24 cellular contexts compared by ENCODE assay signal in the genomic region with DNA sequence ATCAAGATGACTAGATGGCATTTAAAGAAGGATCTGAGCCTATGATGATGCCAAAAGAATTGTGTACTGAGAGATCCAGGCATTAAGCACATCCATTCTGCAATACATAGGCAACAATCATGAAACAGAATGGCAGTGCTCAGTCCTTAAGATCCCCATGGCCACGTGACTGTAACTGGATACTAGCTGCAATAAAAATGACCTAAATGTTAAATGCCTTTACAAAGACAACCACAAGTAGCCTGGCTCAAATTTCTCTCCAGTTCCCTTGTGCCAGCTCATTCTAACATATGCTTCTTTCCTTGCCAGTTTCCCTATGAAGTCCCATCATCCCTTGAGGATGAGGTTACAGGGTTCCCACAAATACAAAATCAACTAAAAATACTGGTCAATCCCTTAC.
DNase-seq lines count a peak whose midpoint lies in the region; ATAC-seq and TF ChIP-seq lines count a peak whose summit lies in the region.
"Had no signal": no experiment of that assay in that cellular context is flagged by ENCODE, and none has a peak within 500 bp of the region (broad histone marks: within the 10 kb centered on the region; RNA-seq: fewer than 3 reads in every experiment).

No MANE protein-coding gene starts in this region.

- POLR2A ChIA-PET in HEK293T (lab: Yijun Ruan, JAX) = no interaction called here

- H3K4me1 ChIP-seq in RWPE2 (ENCODE audit: insufficient read depth, poor library complexity, severe bottlenecking) = no peaks in the 10 kb centered on the region
- H3K4me1 ChIP-seq: body of pancreas, lower lobe of right lung, right lobe of liver had no signal

- H3K36me3 ChIP-seq in RWPE2 (ENCODE audit: low read depth) = no peaks in the 10 kb centered on the region
- H3K36me3 ChIP-seq: lower lobe of right lung, right lobe of liver had no signal

- no peak overlapping the region for H3K27ac ChIP-seq in RWPE2 (ENCODE audit: poor library complexity, severe bottlenecking)
- H3K27ac ChIP-seq: body of pancreas, lower lobe of right lung, right lobe of liver had no signal

- no peaks in the 10 kb centered on the region for H3K27me3 ChIP-seq in RWPE2 (ENCODE audit: insufficient read depth, poor library complexity, severe bottlenecking)
- H3K27me3 ChIP-seq: body of pancreas, right lobe of liver had no signal

- CTCF ChIA-PET in HEK293T (lab: Yijun Ruan, JAX) = no interaction called here

- H3K4me3 ChIP-seq in RWPE2 (ENCODE audit: severe bottlenecking) = no peak overlapping the region
- H3K4me3 ChIP-seq in fibroblast of mammary gland (ENCODE audit: control insufficient read depth, low read depth, low read length) = no peak overlapping the region
- H3K4me3 ChIP-seq in skeletal muscle cell (ENCODE audit: low read depth, low read length) = no peak overlapping the region
- H3K4me3 ChIP-seq: body of pancreas, lower lobe of right lung, right lobe of liver had no signal

- no peaks in the 10 kb centered on the region for H3K36me3 Mint-ChIP-seq in activated T-helper 2 cell treated with anti-CD3 and anti-CD28 coated beads, Interferon-gamma antibody, Interleukin-2, Interleukin-4, amounts not matched to agents 10 μg/mL and 5 μg/mL and 100 μg/mL, durations not matched to agents 14 hours and 24 hours and 36 hours (ENCODE audit: low read depth)

- H3K9me3 ChIP-seq in RWPE2 (ENCODE audit: severe bottlenecking) = no peaks in the 10 kb centered on the region
- H3K9me3 ChIP-seq: body of pancreas, lower lobe of right lung, right lobe of liver had no signal

- no peaks in the 10 kb centered on the region for H3K27me3 Mint-ChIP-seq in activated T-helper 2 cell treated with anti-CD3 and anti-CD28 coated beads, Interferon-gamma antibody, Interleukin-2, Interleukin-4, amounts not matched to agents 10 μg/mL and 5 μg/mL and 100 μg/mL, durations not matched to agents 14 hours and 24 hours and 36 hours (ENCODE audit: low read depth)

- no peaks in the 10 kb centered on the region for H3K9me3 Mint-ChIP-seq in activated T-helper 2 cell treated with anti-CD3 and anti-CD28 coated beads, Interferon-gamma antibody, Interleukin-2, Interleukin-4, amounts not matched to agents 10 μg/mL and 5 μg/mL and 100 μg/mL, durations not matched to agents 14 hours and 24 hours and 36 hours
- H3K9me3 Mint-ChIP-seq: activated CD4-positive, alpha-beta memory T cell treated with anti-CD3 and anti-CD28 coated beads, Interleukin-2, amount 10 ng/mL, durations not matched to agents 7 days and 5 days; neural crest cell had no signal

- intact Hi-C loops in activated T-helper 2 cell treated with anti-CD3 and anti-CD28 coated beads, Interferon-gamma antibody, Interleukin-2, Interleukin-4, amounts not matched to agents 10 μg/mL and 5 μg/mL and 100 μg/mL, durations not matched to agents 14 hours and 24 hours and 36 hours (cut with micrococcal nuclease) = no loop called here

- DNase-seq in HEK293T (ENCODE audit: extremely low spot score) = peak; percentile 7
- DNase-seq in RWPE2 (ENCODE audit: low spot score) = no peak
- DNase-seq in fibroblast of mammary gland (ENCODE audit: low read depth) = peak; percentile 77
- DNase-seq in skeletal muscle cell (ENCODE audit: low read depth) = peak; percentile 51
- DNase-seq in AG08395 (ENCODE audit: low spot score) = no peak
- DNase-seq in activated T-helper 2 cell treated with anti-CD3 and anti-CD28 coated beads, Interferon-gamma antibody, Interleukin-2, Interleukin-4, amounts not matched to agents 10 μg/mL and 5 μg/mL and 100 μg/mL, durations not matched to agents 14 hours and 24 hours and 36 hours (ENCODE audit: low spot score) = no peak
- DNase-seq: activated CD4-positive, alpha-beta memory T cell treated with anti-CD3 and anti-CD28 coated beads, Interleukin-2, amount 10 ng/mL, durations not matched to agents 7 days and 5 days; activated CD4-positive, CD25-positive, alpha-beta regulatory T cell; activated effector memory CD4-positive, alpha-beta T cell treated with anti-CD3 and anti-CD28 coated beads, Interleukin-2, amount 50 U/mL, for 16 hours; body of pancreas; CD4-positive, alpha-beta T cell; DMS 273 treated with DMSO at 0.1 percent for 48 hours; Karpas-422; kidney; lower lobe of right lung; NCI-H1048; NCI-H187; NCI-H774; right lobe of liver; stimulated activated CD4-positive, alpha-beta T cell treated with anti-CD3 and anti-CD28 coated beads, Interleukin-15, amount 100 ng/mL, for 24 hours; stimulated activated naive CD8-positive, alpha-beta T cell treated with anti-CD3 and anti-CD28 coated beads, Interleukin-15, Interleukin-2, amounts not matched to agents 100 U/mL and 50 U/mL, for 24 hours; T-helper 9 cell had no signal

- H3K4me3 Mint-ChIP-seq in activated T-helper 2 cell treated with anti-CD3 and anti-CD28 coated beads, Interferon-gamma antibody, Interleukin-2, Interleukin-4, amounts not matched to agents 10 μg/mL and 5 μg/mL and 100 μg/mL, durations not matched to agents 14 hours and 24 hours and 36 hours (ENCODE audit: low read depth) = no peak overlapping the region
- H3K4me3 Mint-ChIP-seq: activated CD4-positive, alpha-beta memory T cell treated with anti-CD3 and anti-CD28 coated beads, Interleukin-2, amount 10 ng/mL, durations not matched to agents 7 days and 5 days; CD4-positive, alpha-beta T cell; neural crest cell had no signal

- H3K4me1 Mint-ChIP-seq in activated T-helper 2 cell treated with anti-CD3 and anti-CD28 coated beads, Interferon-gamma antibody, Interleukin-2, Interleukin-4, amounts not matched to agents 10 μg/mL and 5 μg/mL and 100 μg/mL, durations not matched to agents 14 hours and 24 hours and 36 hours (ENCODE audit: low read depth) = no peaks in the 10 kb centered on the region
- H3K4me1 Mint-ChIP-seq: activated CD4-positive, alpha-beta memory T cell treated with anti-CD3 and anti-CD28 coated beads, Interleukin-2, amount 10 ng/mL, durations not matched to agents 7 days and 5 days; neural crest cell had no signal

- H3K27ac Mint-ChIP-seq in activated T-helper 2 cell treated with anti-CD3 and anti-CD28 coated beads, Interferon-gamma antibody, Interleukin-2, Interleukin-4, amounts not matched to agents 10 μg/mL and 5 μg/mL and 100 μg/mL, durations not matched to agents 14 hours and 24 hours and 36 hours = no peak overlapping the region
- H3K27ac Mint-ChIP-seq: activated CD4-positive, alpha-beta memory T cell treated with anti-CD3 and anti-CD28 coated beads, Interleukin-2, amount 10 ng/mL, durations not matched to agents 7 days and 5 days; CD4-positive, alpha-beta T cell had no signal

- no peak for TF ChIP-seq CTCF in RWPE2 (IDR thresholded peaks at IDR 0.05; ENCODE audit: poor library complexity, severe bottlenecking)
- TF ChIP-seq CTCF in fibroblast of mammary gland (conservative IDR thresholded peaks at IDR 0.05; ENCODE audit: control insufficient read depth, insufficient read depth, low read depth, low read length) = no peak

- ATAC-seq in RWPE2 (ENCODE audit: low read depth) (peak; percentile 56), GM21515 (IDR thresholded peaks at IDR 0.05; ENCODE audit: unreplicated experiment) (no peak)
- ATAC-seq: body of pancreas; lower lobe of right lung; right lobe of liver; stimulated activated naive CD8-positive, alpha-beta T cell treated with anti-CD3 and anti-CD28 coated beads, Interleukin-15, Interleukin-2, amounts not matched to agents 100 U/mL and 50 U/mL, for 24 hours had no signal

TF ChIP-seq in HEK293T, 16 proteins besides CTCF, POLR2A, EP300 and RAD21:
- TF ChIP-seq SUZ12 (IDR thresholded peaks at IDR 0.05) = no peak
- TF ChIP-seq ZNF384 (IDR thresholded peaks at IDR 0.05) = no peak
- no peak for TF ChIP-seq ELF4 (IDR thresholded peaks at IDR 0.05)

Comparison
In these comparisons a context has a peak if more than half of its experiments do, and no peak if none do; other contexts are left out.
1. DNase-seq: peak in HEK293T (single experiment), fibroblast of mammary gland (single experiment) and skeletal muscle cell (single experiment); none in RWPE2 (single experiment), AG08395 (single experiment) and activated T-helper 2 cell treated with anti-CD3 and anti-CD28 coated beads, Interferon-gamma antibody, Interleukin-2, Interleukin-4, amounts not matched to agents 10 μg/mL and 5 μg/mL and 100 μg/mL, durations not matched to agents 14 hours and 24 hours and 36 hours (single experiment).